In the genomic region with DNA sequence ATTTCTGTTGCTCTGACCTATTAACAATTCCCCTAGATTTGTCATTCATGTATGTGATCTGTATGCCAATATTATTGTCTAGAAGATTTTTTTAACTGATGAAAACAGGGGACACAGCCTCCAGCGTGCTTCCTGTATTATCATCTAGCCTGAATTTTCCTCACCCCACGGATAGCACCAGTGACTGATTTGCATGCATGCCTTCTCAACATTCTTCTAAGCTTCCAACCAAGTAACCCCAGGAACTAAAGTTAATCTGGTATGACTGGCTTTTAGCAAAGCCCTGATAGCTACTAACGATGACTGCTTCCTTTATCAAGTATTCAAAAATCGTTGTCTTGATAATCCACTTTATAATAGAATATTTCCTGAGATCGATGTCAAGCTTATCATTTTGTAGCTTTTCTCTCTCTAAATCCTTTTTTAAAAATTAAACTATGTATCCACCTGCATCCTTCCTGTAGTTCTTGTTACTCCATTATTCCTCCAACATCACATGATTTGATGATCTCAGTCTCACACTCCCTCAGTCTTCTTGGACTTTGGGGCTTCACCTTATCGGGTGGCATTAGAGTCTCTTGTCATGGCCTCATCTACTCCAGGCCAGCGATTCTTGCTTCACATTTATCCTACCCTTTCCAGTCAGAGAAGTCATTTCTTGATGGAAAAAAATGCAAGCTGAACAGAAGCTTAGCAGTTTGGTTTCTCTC, we compare ENCODE assay signal across 12 cellular contexts. TPM values are rescaled to one million over a fixed set of nuclear protein-coding genes. Genes with fewer than 3 reads are reported as not detected.
DNase-seq lines count a peak whose midpoint lies in the region.
"Had no signal": no experiment of that assay in that cellular context is flagged by ENCODE, and none has a peak within 500 bp of the region (broad histone marks: within the 10 kb centered on the region; RNA-seq: fewer than 3 reads in every experiment).

No MANE protein-coding gene starts in this region.

- DNase-seq in A172 (ENCODE audit: low spot score) (peak; percentile 31), dedifferentiated amniotic fluid mesenchymal stem cell (ENCODE audit: extremely low spot score) (peak; percentile 26), cardiac septum (ENCODE audit: low spot score) (no peak)
- no peak for DNase-seq in activated CD4-positive, alpha-beta T cell treated with anti-CD3 and anti-CD28 coated beads, Interleukin-2, amount 50 U/mL, for 4 hours
- no peak for DNase-seq in activated CD8-positive, alpha-beta memory T cell treated with anti-CD3 and anti-CD28 coated beads for 24 hours
- DNase-seq in activated naive CD4-positive, alpha-beta T cell treated with anti-CD3 and anti-CD28 coated beads for 36 hours: no peak
- DNase-seq: activated naive CD4-positive, alpha-beta T cell treated with Interleukin-2 at 50 U/mL for 16 hours; BE2C; Karpas-422; mucosa of descending colon had no signal

- no peaks in the 10 kb centered on the region for H3K27me3 ChIP-seq in HUES64 (ENCODE audit: insufficient read depth, low read length)
- H3K27me3 ChIP-seq: BE2C had no signal

- no peaks in the 10 kb centered on the region for H3K36me3 Mint-ChIP-seq in activated naive CD4-positive, alpha-beta T cell treated with anti-CD3 and anti-CD28 coated beads for 36 hours (ENCODE audit: low read depth)

- H3K27ac Mint-ChIP-seq in activated naive CD4-positive, alpha-beta T cell treated with anti-CD3 and anti-CD28 coated beads for 36 hours: no peak overlapping the region

- H3K36me3 ChIP-seq in HUES64 (ENCODE audit: insufficient read depth, low read length) (peaks cover 9% of the 10 kb centered on the region; the same call in 1 of the 2 replicates), mesodermal cell (ENCODE audit: control insufficient read depth, insufficient read depth, low read length) (peaks cover 67% of the 10 kb centered on the region)

- intact Hi-C loops in activated naive CD4-positive, alpha-beta T cell treated with anti-CD3 and anti-CD28 coated beads for 36 hours (cut with micrococcal nuclease): no loop called here
- intact Hi-C loops in cardiac septum (cut with DNase I): no loop called here

- H3K27ac ChIP-seq in HUES64 (ENCODE audit: low read depth, low read length) (peak overlapping the region; percentile 17; the same call in 1 of the 2 replicates), mesodermal cell (ENCODE audit: low read depth, low read length, severe bottlenecking) (peak overlapping the region; percentile 98)

- no peaks in the 10 kb centered on the region for H3K4me1 Mint-ChIP-seq in activated naive CD4-positive, alpha-beta T cell treated with anti-CD3 and anti-CD28 coated beads for 36 hours (ENCODE audit: low read depth)

- H3K4me1 ChIP-seq in HUES64 (ENCODE audit: insufficient read depth, low read length) (peaks cover 18% of the 10 kb centered on the region), mesodermal cell (ENCODE audit: control insufficient read depth, insufficient read depth, low read length, poor library complexity, severe bottlenecking) (peaks cover 62% of the 10 kb centered on the region)

- no peak overlapping the region for H3K4me3 ChIP-seq in HUES64 (ENCODE audit: low read length)
- H3K4me3 ChIP-seq in mesodermal cell (ENCODE audit: extremely low read depth, insufficient read depth, low read length, poor library complexity, severe bottlenecking): no peak overlapping the region
- H3K4me3 ChIP-seq: mucosa of descending colon had no signal

- WGBS in HUES64: 78% methylated on average over 7 of the region's 7 CpGs
- WGBS in mesodermal cell (ENCODE audit: insufficient coverage in 2 of 2), 2 experiments: 70 to 77% methylated on average over 6 of the region's 7 CpGs

- H3K9me3 ChIP-seq in HUES64 (ENCODE audit: insufficient read depth, low read depth, low read length) (no peaks in the 10 kb centered on the region), mesodermal cell (ENCODE audit: control insufficient read depth, low read length) (peaks cover 8% of the 10 kb centered on the region)
- H3K9me3 ChIP-seq: BE2C, mucosa of descending colon had no signal

- H3K27me3 Mint-ChIP-seq in activated naive CD4-positive, alpha-beta T cell treated with anti-CD3 and anti-CD28 coated beads for 36 hours (ENCODE audit: low read depth): no peaks in the 10 kb centered on the region

- CTCF ChIA-PET in activated naive CD4-positive, alpha-beta T cell treated with anti-CD3 and anti-CD28 coated beads for 36 hours (lab: Charles Lee): no interaction called here

- H3K9me3 Mint-ChIP-seq in activated naive CD4-positive, alpha-beta T cell treated with anti-CD3 and anti-CD28 coated beads for 36 hours: no peaks in the 10 kb centered on the region

- H3K9ac ChIP-seq in HUES64 (ENCODE audit: low read depth, low read length): no peak overlapping the region

- H3K4me3 Mint-ChIP-seq in activated naive CD4-positive, alpha-beta T cell treated with anti-CD3 and anti-CD28 coated beads for 36 hours: no peak overlapping the region

RNA-seq across cellular contexts. Expression of gene BCAR3, which starts 19.0 kb away (rescaled TPM):
- total RNA-seq in A172 (2014; rRNA removed; shearing (Covaris generic)): 33.1 and 34.3 TPM in 2 replicates
- 9.4 TPM for polyA plus RNA-seq in HUES64 (2013, experiment 1 of 2)
- 13.0 TPM for polyA plus RNA-seq in HUES64 (2013, experiment 2 of 2)
- 38.3 TPM for polyA plus RNA-seq in mesodermal cell (2013, experiment 1 of 2)
- 40.0 TPM for polyA plus RNA-seq in mesodermal cell (2013, experiment 2 of 2)
- under 1 TPM; 0.42 to 0.55 TPM for total RNA-seq in activated naive CD4-positive, alpha-beta T cell treated with anti-CD3 and anti-CD28 coated beads for 36 hours
- 6.9 TPM for total RNA-seq in cardiac septum

Comparison
In these comparisons a context has a peak if more than half of its experiments do, and no peak if none do; other contexts are left out.
1. DNase-seq: peak in A172 (single experiment) and dedifferentiated amniotic fluid mesenchymal stem cell (single experiment); none in activated CD4-positive, alpha-beta T cell treated with anti-CD3 and anti-CD28 coated beads, Interleukin-2, amount 50 U/mL, for 4 hours (0 of 2), activated CD8-positive, alpha-beta memory T cell treated with anti-CD3 and anti-CD28 coated beads for 24 hours (single experiment), activated naive CD4-positive, alpha-beta T cell treated with anti-CD3 and anti-CD28 coated beads for 36 hours (single experiment) and cardiac septum (single experiment).